21 cellular contexts compared by ENCODE assay signal in genomic region chr4:78809928-78810835, GRCh38. TPM values are rescaled to one million over a fixed set of nuclear protein-coding genes. Genes with fewer than 3 reads are reported as not detected.
DNase-seq lines count a peak whose midpoint lies in the region; ATAC-seq, FAIRE-seq and TF ChIP-seq lines count a peak whose summit lies in the region.
"Had no signal": no experiment of that assay in that cellular context is flagged by ENCODE, and none has a peak within 500 bp of the region (broad histone marks: within the 10 kb centered on the region; RNA-seq: fewer than 3 reads in every experiment).

No MANE protein-coding gene starts in this region.

- no peak overlapping the region for H3K4me3 Mint-ChIP-seq in GM23338
- peak overlapping the region in 2 of 4 donors; percentile 56 to 72 for H3K4me3 Mint-ChIP-seq in IgD-negative memory B cell
- H3K4me3 Mint-ChIP-seq: activated CD4-positive, alpha-beta memory T cell treated with anti-CD3 and anti-CD28 coated beads for 36 hours; activated naive CD4-positive, alpha-beta T cell treated with anti-CD3 and anti-CD28 coated beads, Interleukin-2, amount 10 ng/mL, durations not matched to agents 7 days and 5 days; nephron; T-helper 1 cell treated with Interleukin-12 subunit alpha and Interleukin-12 subunit beta and Interleukin-4 antibody, amounts not matched to agents 30 μg/mL and 1 μg/mL, for 36 hours had no signal

- DNase-seq in GM23338 (ENCODE audit: low spot score) (peak; percentile 45), epithelial cell of esophagus (ENCODE audit: low read depth) (peak; percentile 31), mucosa of descending colon (no peak), H54 (ENCODE audit: insufficient read length, low spot score) (no peak), hepatic stellate cell (ENCODE audit: low spot score) (no peak)
- no peak for DNase-seq in activated CD8-positive, alpha-beta memory T cell treated with anti-CD3 and anti-CD28 coated beads, Interleukin-2, amount 50 U/mL, for 4 hours
- DNase-seq: activated CD4-positive, alpha-beta memory T cell treated with anti-CD3 and anti-CD28 coated beads for 36 hours; activated naive CD4-positive, alpha-beta T cell treated with anti-CD3 and anti-CD28 coated beads, Interleukin-2, amount 10 ng/mL, durations not matched to agents 7 days and 5 days; activated T-cell treated with anti-CD3 and anti-CD28 coated beads, Interleukin-2, amount 50 U/mL, for 1 hour; glutamatergic neuron; GOT3; Karpas-422; NCI-H524 treated with DMSO at 0.1 percent for 48 hours; SJCRH30; upper lobe of right lung had no signal

- H3K4me1 ChIP-seq in GM23338 (ENCODE audit: insufficient read depth) (peaks cover 20% of the 10 kb centered on the region), mucosa of descending colon (ENCODE audit: low read depth) (peaks cover 12% of the 10 kb centered on the region)
- H3K4me1 ChIP-seq: ascending aorta, SJCRH30 had no signal

- H3K9me3 Mint-ChIP-seq in GM23338 (peaks cover 8% of the 10 kb centered on the region), IgD-negative memory B cell (peaks cover 6 to 15% (median 10%) of the 10 kb centered on the region in 3 donors)

- peaks cover 10% of the 10 kb centered on the region; the same call in 2 of the 3 replicates for H3K36me3 Mint-ChIP-seq in GM23338 (ENCODE audit: low read depth)
- peaks cover 27% of the 10 kb centered on the region for H3K36me3 Mint-ChIP-seq in IgD-negative memory B cell

- H3K27ac Mint-ChIP-seq in GM23338 (peak overlapping the region; percentile 91), IgD-negative memory B cell (peak overlapping the region in 2 of 3 donors; percentile 41 to 60)
- H3K27ac Mint-ChIP-seq: activated CD4-positive, alpha-beta memory T cell treated with anti-CD3 and anti-CD28 coated beads for 36 hours; activated naive CD4-positive, alpha-beta T cell treated with anti-CD3 and anti-CD28 coated beads, Interleukin-2, amount 10 ng/mL, durations not matched to agents 7 days and 5 days; T-helper 1 cell treated with Interleukin-12 subunit alpha and Interleukin-12 subunit beta and Interleukin-4 antibody, amounts not matched to agents 30 μg/mL and 1 μg/mL, for 36 hours had no signal

- intact Hi-C loops in mucosa of descending colon (cut with DNase I, micrococcal nuclease) = no loop called here

- FAIRE-seq in H54 (lab: Jason Lieb, UNC) = no peak

- H3K4me1 Mint-ChIP-seq in GM23338 (peaks cover 20% of the 10 kb centered on the region), IgD-negative memory B cell (peaks cover 48 to 59% (median 57%) of the 10 kb centered on the region in 3 donors)
- H3K4me1 Mint-ChIP-seq: activated naive CD4-positive, alpha-beta T cell treated with anti-CD3 and anti-CD28 coated beads, Interleukin-2, amount 10 ng/mL, durations not matched to agents 7 days and 5 days; nephron had no signal

- H3K27ac ChIP-seq in GM23338 (ENCODE audit: low read depth) = peak overlapping the region; percentile 3; the same call in 1 of the 2 replicates
- H3K27ac ChIP-seq: ascending aorta, SJCRH30, upper lobe of right lung, VCaP had no signal

- 0 out of 2 replicates have a peak overlapping the region, but pooled peaks have one; percentile 29 for H3K4me2 ChIP-seq in GM23338

- no peaks in the 10 kb centered on the region for H3F3A ChIP-seq in GM23338 (replicated peaks; ENCODE audit: low read depth)

- no peaks in the 10 kb centered on the region; the same call in 1 of the 2 replicates for H4K20me1 ChIP-seq in GM23338 (replicated peaks; ENCODE audit: insufficient read depth)

- no peak for TF ChIP-seq CTCF in GM23338 (conservative IDR thresholded peaks at IDR 0.05; ENCODE audit: low read depth in 2 of 2)
- no peak for TF ChIP-seq CTCF in epithelial cell of esophagus (IDR thresholded peaks at IDR 0.05; ENCODE audit: insufficient read depth, low read depth, low read length, missing control alignments)
- no peak for TF ChIP-seq CTCF in mucosa of descending colon (IDR thresholded peaks at IDR 0.05)

- no peaks in the 10 kb centered on the region for H3K27me3 ChIP-seq in GM23338 (ENCODE audit: insufficient read depth)
- H3K27me3 ChIP-seq: ascending aorta, SJCRH30, upper lobe of right lung had no signal

- peaks cover 67% of the 10 kb centered on the region for H3K79me2 ChIP-seq in GM23338 (replicated peaks; ENCODE audit: insufficient read depth)

- no peaks in the 10 kb centered on the region for H3K36me3 ChIP-seq in GM23338 (ENCODE audit: insufficient read depth)
- no peaks in the 10 kb centered on the region for H3K36me3 ChIP-seq in mucosa of descending colon (ENCODE audit: low read depth)
- H3K36me3 ChIP-seq: ascending aorta, SJCRH30, upper lobe of right lung had no signal

- H3K9me2 ChIP-seq in GM23338 (ENCODE audit: insufficient read depth) = no peaks in the 10 kb centered on the region

- H3K4me3 ChIP-seq in GM23338 (no peak overlapping the region), epithelial cell of esophagus (ENCODE audit: low read length) (no peak overlapping the region), mucosa of descending colon (no peak overlapping the region)
- H3K4me3 ChIP-seq: ascending aorta, SJCRH30, upper lobe of right lung had no signal

- H3K27me3 Mint-ChIP-seq in GM23338 (ENCODE audit: insufficient read depth, low read depth, poor library complexity) (peaks cover 2% of the 10 kb centered on the region), IgD-negative memory B cell (no peaks in the 10 kb centered on the region)
- H3K27me3 Mint-ChIP-seq: activated CD4-positive, alpha-beta memory T cell treated with anti-CD3 and anti-CD28 coated beads for 36 hours; activated naive CD4-positive, alpha-beta T cell treated with anti-CD3 and anti-CD28 coated beads, Interleukin-2, amount 10 ng/mL, durations not matched to agents 7 days and 5 days had no signal

- no peak for TF ChIP-seq POLR2A in H54 (IDR thresholded peaks at IDR 0.05; ENCODE audit: low read depth, low read length)

- H3K9me3 ChIP-seq in mucosa of descending colon = peaks cover 7% of the 10 kb centered on the region

- ATAC-seq in GM23338 (peak; percentile 85), mucosa of descending colon (peak; percentile 21), HG03108 (IDR thresholded peaks at IDR 0.05; ENCODE audit: unreplicated experiment) (no peak)
- ATAC-seq: upper lobe of right lung had no signal

- H2AFZ ChIP-seq in GM23338 = no peak overlapping the region

TF ChIP-seq in GM23338, 12 proteins besides CTCF, POLR2A, EP300 and RAD21 (continues in another document):
- TF ChIP-seq CREB1 (CRISPR knock-in tag; IDR thresholded peaks at IDR 0.05; ENCODE audit: low read depth) (no peak), NANOG (IDR thresholded peaks at IDR 0.05; ENCODE audit: borderline replicate concordance) (no peak), EZH2phosphoT487 (IDR thresholded peaks at IDR 0.05; ENCODE audit: unreplicated experiment) (no peak), STAT1 (IDR thresholded peaks at IDR 0.05; ENCODE audit: unreplicated experiment) (no peak), JUNB (IDR thresholded peaks at IDR 0.05; ENCODE audit: unreplicated experiment) (no peak), ZNF114 (CRISPR knock-in tag; IDR thresholded peaks at IDR 0.05) (no peak), ETS1 (IDR thresholded peaks at IDR 0.05) (no peak), POLR2AphosphoS5 (IDR thresholded peaks at IDR 0.05; ENCODE audit: low read depth) (no peak)

RNA-seq across cellular contexts. Expression of gene BMP2K, which starts 34.0 kb away (rescaled TPM):
- total RNA-seq in GM23338 (2014; rRNA removed; shearing (Covaris generic)) = 32.5 and 36.9 TPM in 2 replicates
- polyA plus RNA-seq in GM23338 (2016; fragmentation: Nextera tagmentation; extraction: Ambion mirVana) = 7.1 and 8.2 TPM in 2 replicates
- 24.1 TPM for polyA plus RNA-seq in IgD-negative memory B cell
- 10 to 100 TPM; 42.5 to 77.1 (median 67.5) TPM for total RNA-seq in mucosa of descending colon

Comparison
In these comparisons a context has a peak if more than half of its experiments do, and no peak if none do; other contexts are left out.
1. DNase-seq: peak in GM23338 (single experiment) and epithelial cell of esophagus (single experiment); none in mucosa of descending colon (0 of 3), H54 (single experiment), hepatic stellate cell (single experiment) and activated CD8-positive, alpha-beta memory T cell treated with anti-CD3 and anti-CD28 coated beads, Interleukin-2, amount 50 U/mL, for 4 hours (single experiment).